In the genomic region with DNA sequence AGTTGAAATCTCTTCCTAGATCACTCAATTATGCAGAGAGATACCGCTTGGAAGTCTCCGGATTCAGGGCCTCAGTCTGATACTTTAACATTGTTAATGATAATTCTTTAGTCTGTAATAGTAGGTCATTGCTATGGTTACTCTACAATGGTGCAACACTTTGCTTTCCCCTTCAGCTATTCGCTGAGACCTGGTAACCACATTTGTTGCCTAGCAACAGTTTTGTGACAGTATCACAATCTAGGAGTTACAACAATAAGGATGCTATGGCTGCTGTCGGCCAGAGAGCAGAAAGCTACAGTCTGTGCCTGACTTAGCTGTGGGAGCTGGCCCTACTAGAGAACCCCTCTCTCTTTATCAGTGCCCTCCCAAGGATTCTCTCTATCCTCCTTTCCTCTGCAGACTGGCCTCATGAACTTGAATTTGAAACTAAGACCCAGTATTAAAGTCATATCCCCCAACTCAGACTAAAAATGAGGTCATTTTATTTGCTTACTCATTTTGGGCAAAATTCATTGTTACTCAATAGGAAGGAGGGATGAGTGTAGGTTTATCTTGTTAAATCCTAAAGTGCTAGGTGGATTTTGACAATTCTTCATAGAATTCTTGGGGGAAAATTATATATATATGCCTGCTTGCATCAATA, we compare ENCODE assay signal across 8 cellular contexts. TPM values are rescaled to one million over a fixed set of nuclear protein-coding genes. Genes with fewer than 3 reads are reported as not detected.
DNase-seq lines count a peak whose midpoint lies in the region; ATAC-seq and TF ChIP-seq lines count a peak whose summit lies in the region.

No MANE protein-coding gene starts in this region.

- no peak overlapping the region for H3K9ac ChIP-seq in trophoblast cell (ENCODE audit: low read length)

- 54% methylated on average over 4 of the region's 4 CpGs for WGBS in esophagus muscularis mucosa
- no CpG with 5 or more reads among the region's 4 CpGs for WGBS in trophoblast cell (ENCODE audit: extremely low coverage, insufficient coverage, insufficient read length)
- WGBS in thyroid gland, 2 donors = 76 to 79% methylated on average over 4 of the region's 4 CpGs
- WGBS in suprapubic skin = 67% methylated on average over 4 of the region's 4 CpGs

- H3K27ac ChIP-seq in esophagus muscularis mucosa (replicated peaks in 1 of 4) (peak overlapping the region; percentile 85 to 90 (median 86)), trophoblast cell (ENCODE audit: low read depth, low read length) (no peak overlapping the region), thyroid gland (no peak overlapping the region), suprapubic skin (no peak overlapping the region)

- H3K36me3 ChIP-seq in esophagus muscularis mucosa (no peaks in the 10 kb centered on the region), trophoblast cell (ENCODE audit: control insufficient read depth in 1 of 2, insufficient read depth in 2 of 2, low read length in 2 of 2) (no peaks in the 10 kb centered on the region), thyroid gland (no peaks in the 10 kb centered on the region), suprapubic skin (no peaks in the 10 kb centered on the region)

- H3K4ac ChIP-seq in trophoblast cell (ENCODE audit: low read depth, low read length) = no peak overlapping the region

- peaks cover 9 to 18% (median 15%) of the 10 kb centered on the region in 4 donors for H3K4me1 ChIP-seq in esophagus muscularis mucosa
- H3K4me1 ChIP-seq in trophoblast cell (ENCODE audit: control insufficient read depth in 1 of 2, insufficient read depth in 2 of 2, low read length in 2 of 2) = peaks cover 0 to 3% of the 10 kb centered on the region in 2 experiments
- H3K4me1 ChIP-seq in thyroid gland = no peaks in the 10 kb centered on the region
- peaks cover 11% of the 10 kb centered on the region for H3K4me1 ChIP-seq in suprapubic skin

- no peak overlapping the region for H2BK12ac ChIP-seq in trophoblast cell (ENCODE audit: low read length)

- H3K79me1 ChIP-seq in trophoblast cell (ENCODE audit: low read length) = peaks cover 2% of the 10 kb centered on the region

- no peak overlapping the region for H3K23ac ChIP-seq in trophoblast cell (ENCODE audit: low read length)

- no peak overlapping the region for H2BK5ac ChIP-seq in trophoblast cell (ENCODE audit: low read depth, low read length, poor library complexity)

- no peak overlapping the region for H4K8ac ChIP-seq in trophoblast cell (ENCODE audit: low read depth, low read length)

- no peak overlapping the region for H3K14ac ChIP-seq in trophoblast cell (ENCODE audit: low read length)

- ATAC-seq in HG03280 (IDR thresholded peaks at IDR 0.05; ENCODE audit: unreplicated experiment) = no peak

- TF ChIP-seq EP300 in esophagus muscularis mucosa (IDR thresholded peaks at IDR 0.05) = no peak
- no peak for TF ChIP-seq EP300 in suprapubic skin (IDR thresholded peaks at IDR 0.05)

- peak overlapping the region in 2 of 4 donors; percentile 66 to 80 for H3K4me3 ChIP-seq in esophagus muscularis mucosa
- H3K4me3 ChIP-seq in trophoblast cell (ENCODE audit: low read depth, low read length) = no peak overlapping the region
- no peak overlapping the region for H3K4me3 ChIP-seq in thyroid gland (replicated peaks in 1 of 3)
- no peak overlapping the region for H3K4me3 ChIP-seq in suprapubic skin

- H4K91ac ChIP-seq in trophoblast cell (ENCODE audit: low read depth, low read length) = no peak overlapping the region

- H3K27me3 ChIP-seq in esophagus muscularis mucosa = no peaks in the 10 kb centered on the region
- H3K27me3 ChIP-seq in trophoblast cell (ENCODE audit: insufficient read depth, low read length) = peaks cover 5% of the 10 kb centered on the region
- H3K27me3 ChIP-seq in thyroid gland = no peaks in the 10 kb centered on the region
- H3K27me3 ChIP-seq in suprapubic skin = no peaks in the 10 kb centered on the region

- intact Hi-C loops in esophagus muscularis mucosa (cut with DNase I) = no loop called here
- intact Hi-C loops in thyroid gland (cut with DNase I) = no loop called here

- TF ChIP-seq CTCF in esophagus muscularis mucosa (IDR thresholded peaks at IDR 0.05) (no peak), thyroid gland (IDR thresholded peaks at IDR 0.05) (no peak), suprapubic skin (IDR thresholded peaks at IDR 0.05) (no peak)

- H4K12ac ChIP-seq in trophoblast cell (ENCODE audit: low read depth, low read length) = no peak overlapping the region

- no peak overlapping the region for H3K18ac ChIP-seq in trophoblast cell (ENCODE audit: low read length)

- H3K4me2 ChIP-seq in trophoblast cell (ENCODE audit: low read length) = no peak overlapping the region

- no peaks in the 10 kb centered on the region for H3K79me2 ChIP-seq in trophoblast cell (ENCODE audit: control insufficient read depth, insufficient read depth, low read length, poor library complexity)

- H2AK5ac ChIP-seq in trophoblast cell (ENCODE audit: low read length) = no peak overlapping the region

- no peak overlapping the region for H2AFZ ChIP-seq in trophoblast cell (ENCODE audit: insufficient read depth, low read length, poor library complexity)

- peak; percentile 22 for DNase-seq in DMS153 treated with DMSO at 0.1 percent for 48 hours (lab: John Stamatoyannopoulos, UW; ENCODE audit: unreplicated experiment)
- DNase-seq in HT-29 (ENCODE audit: low spot score) = peak; percentile 64
- peak; percentile 22 to 76 for DNase-seq in SW 1271 (lab: John Stamatoyannopoulos, UW)
- DNase-seq in esophagus muscularis mucosa (ENCODE audit: extremely low spot score) = no peak
- DNase-seq in trophoblast cell = peak; percentile 70 to 95
- no peak for DNase-seq in thyroid gland
- DNase-seq in suprapubic skin (ENCODE audit: low spot score in 2 of 2) = no peak

- H2BK120ac ChIP-seq in trophoblast cell (ENCODE audit: insufficient read depth, low read length, poor library complexity) = no peak overlapping the region

- H3K9me3 ChIP-seq in esophagus muscularis mucosa = no peaks in the 10 kb centered on the region
- no peaks in the 10 kb centered on the region for H3K9me3 ChIP-seq in trophoblast cell (ENCODE audit: insufficient read depth, low read depth, low read length)
- no peaks in the 10 kb centered on the region for H3K9me3 ChIP-seq in thyroid gland
- no peaks in the 10 kb centered on the region for H3K9me3 ChIP-seq in suprapubic skin

- TF ChIP-seq POLR2A in esophagus muscularis mucosa (IDR thresholded peaks at IDR 0.05; ENCODE audit: low read depth) = no peak
- no peak for TF ChIP-seq POLR2A in thyroid gland (IDR thresholded peaks at IDR 0.05)
- no peak for TF ChIP-seq POLR2A in suprapubic skin (IDR thresholded peaks at IDR 0.05)

RNA-seq across cellular contexts. Expression of gene NR2F1, which starts 39.3 kb away (rescaled TPM):
- 19.7 and 24.5 TPM in 2 replicates for total RNA-seq in HT-29 (2014; rRNA removed; shearing (Covaris generic))
- total RNA-seq in esophagus muscularis mucosa (10 to 100 TPM; 17.4 to 43.8 (median 40.6) TPM), thyroid gland (10 to 100 TPM; 25.8 to 43.3 (median 37.5) TPM), suprapubic skin (1 to 10 TPM in 2 of 4 donors, under 1 TPM in 2; 0.49 to 3.1 (median 1.3) TPM)
- polyA plus RNA-seq in trophoblast cell (2013) = 0.04 and 0.14 TPM in 2 replicates

RNA-seq across cellular contexts. Expression of gene NR2F1-AS1, which starts 41.3 kb away (rescaled TPM):
- total RNA-seq in HT-29 (2014; rRNA removed; shearing (Covaris generic)) = 2.8 and 4.1 TPM in 2 replicates
- total RNA-seq in esophagus muscularis mucosa (10 to 100 TPM in 1 of 4 donors, 1 to 10 TPM in 3; 8.6 to 22.8 (median 9.5) TPM), thyroid gland (10 to 100 TPM in 2 of 4 donors, 1 to 10 TPM in 2; 4.1 to 13.8 (median 10.1) TPM), suprapubic skin (1 to 10 TPM in 3 of 4 donors, under 1 TPM in 1; 0.76 to 1.4 (median 1.2) TPM)
- 0.01 and 0.12 TPM in 2 replicates for polyA plus RNA-seq in trophoblast cell (2013)

Comparison
In these comparisons a context has a peak if more than half of its experiments do, and no peak if none do; other contexts are left out.
1. DNase-seq: peak in DMS153 treated with DMSO at 0.1 percent for 48 hours (single experiment), HT-29 (single experiment), SW 1271 (2 of 2) and trophoblast cell (2 of 2); none in esophagus muscularis mucosa (single experiment), thyroid gland (0 of 2) and suprapubic skin (0 of 2).
2. H3K27ac ChIP-seq: peak in esophagus muscularis mucosa (4 of 4); none in trophoblast cell (single experiment), thyroid gland (0 of 3) and suprapubic skin (single experiment).